Comparison of ENCODE assay signal across 9 cellular contexts in the genomic region with DNA sequence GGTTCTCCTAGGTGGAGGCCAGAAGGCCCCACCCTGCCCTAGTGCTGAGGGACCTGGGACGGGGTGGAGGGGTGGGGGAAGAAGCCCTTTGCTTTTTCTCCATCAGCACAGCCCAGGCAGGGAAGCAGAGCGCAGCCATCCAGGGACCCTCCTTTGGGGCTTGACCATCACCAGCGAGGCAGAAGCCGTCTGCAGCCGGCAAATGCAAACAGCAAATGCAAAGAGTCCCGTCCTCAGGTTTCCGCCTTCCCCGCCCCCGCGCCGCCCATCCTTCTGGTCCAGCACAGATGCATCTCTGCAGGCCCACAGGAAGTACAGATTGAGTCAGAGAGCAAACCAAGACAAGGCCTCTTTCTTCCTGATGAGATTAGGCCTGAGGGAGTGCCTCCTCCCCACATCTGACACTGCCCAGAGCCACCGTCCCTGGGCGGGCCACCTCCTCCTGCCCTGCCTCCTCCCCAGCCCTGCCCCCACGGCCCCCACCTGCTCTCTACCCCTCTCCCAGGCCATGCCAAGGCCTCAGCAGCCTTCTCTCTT. TPM values are rescaled to one million over a fixed set of nuclear protein-coding genes. Genes with fewer than 3 reads are reported as not detected.
DNase-seq lines count a peak whose midpoint lies in the region; ATAC-seq and TF ChIP-seq lines count a peak whose summit lies in the region.
"Had no signal": no experiment of that assay in that cellular context is flagged by ENCODE, and none has a peak within 500 bp of the region (broad histone marks: within the 10 kb centered on the region; RNA-seq: fewer than 3 reads in every experiment).

No MANE protein-coding gene starts in this region.

- H3K36me3 ChIP-seq in PC-3 (ENCODE audit: low read depth, low read length) = no peaks in the 10 kb centered on the region
- H3K36me3 ChIP-seq in naive thymus-derived CD4-positive, alpha-beta T cell (ENCODE audit: control insufficient read depth in 2 of 3, insufficient read depth in 3 of 3, low read length in 3 of 3) = no peaks in the 10 kb centered on the region

- DNase-seq in activated naive CD4-positive, alpha-beta T cell (lab: John Stamatoyannopoulos, UW) = no peak
- DNase-seq in PC-3 (peak; percentile 76), MCF 10A (ENCODE audit: unreplicated experiment) (peak; percentile 31), NCI-H1092 (lab: John Stamatoyannopoulos, UW) (no peak), HuH-7 (ENCODE audit: low spot score) (no peak)
- no peak for DNase-seq in naive thymus-derived CD4-positive, alpha-beta T cell

- intact Hi-C loops in PC-3 (cut with micrococcal nuclease) = no loop called here
- intact Hi-C loops in MCF 10A (cut with micrococcal nuclease) = no loop called here
- intact Hi-C loops in naive thymus-derived CD4-positive, alpha-beta T cell (cut with micrococcal nuclease) = no loop called here

- H3K4me3 Mint-ChIP-seq in activated naive CD4-positive, alpha-beta T cell treated with anti-CD3 and anti-CD28 coated beads, Interleukin-2, amount 50 U/mL, for 24 hours = no peak overlapping the region
- H3K4me3 Mint-ChIP-seq in MCF 10A (ENCODE audit: unreplicated experiment) = no peak overlapping the region
- peak overlapping the region in 2 of 10 donors; percentile 25 to 35 for H3K4me3 Mint-ChIP-seq in naive thymus-derived CD4-positive, alpha-beta T cell

- 0 out of 2 replicates have a peak overlapping the region, but pooled peaks have one; percentile 22 for H2AFZ ChIP-seq in PC-3 (ENCODE audit: low read length)

- peak overlapping the region; percentile 69 for H3K4me2 ChIP-seq in PC-3 (ENCODE audit: low read length)

- no peaks in the 10 kb centered on the region for H3K9me2 ChIP-seq in PC-3 (replicated peaks; ENCODE audit: low read length)

- H3K4me1 ChIP-seq in PC-3 (ENCODE audit: insufficient read depth, low read length) = peaks cover 21% of the 10 kb centered on the region
- H3K4me1 ChIP-seq in naive thymus-derived CD4-positive, alpha-beta T cell (ENCODE audit: control insufficient read depth in 2 of 2, insufficient read depth in 2 of 2, low read length in 2 of 2) = peaks cover 0 to 24% of the 10 kb centered on the region in 2 donors

- CTCF ChIA-PET in PC-3 (lab: Charles Lee) (no interaction called here), MCF 10A (lab: Yijun Ruan, JAX) (no interaction called here)
- CTCF ChIA-PET in naive thymus-derived CD4-positive, alpha-beta T cell (lab: Charles Lee) = no interaction called here

- H3K36me3 Mint-ChIP-seq in activated naive CD4-positive, alpha-beta T cell treated with anti-CD3 and anti-CD28 coated beads, Interleukin-2, amount 50 U/mL, for 24 hours = peaks cover 2% of the 10 kb centered on the region
- no peaks in the 10 kb centered on the region for H3K36me3 Mint-ChIP-seq in MCF 10A (ENCODE audit: insufficient read depth, unreplicated experiment)
- peaks cover 0 to 10% (median 2%) of the 10 kb centered on the region in 5 donors for H3K36me3 Mint-ChIP-seq in naive thymus-derived CD4-positive, alpha-beta T cell

- H3K9me3 ChIP-seq in PC-3 (ENCODE audit: low read length) = no peaks in the 10 kb centered on the region
- H3K9me3 ChIP-seq in naive thymus-derived CD4-positive, alpha-beta T cell (ENCODE audit: control insufficient read depth in 2 of 3, low read length in 3 of 3) = no peaks in the 10 kb centered on the region

- no peaks in the 10 kb centered on the region for H3K9me3 Mint-ChIP-seq in activated naive CD4-positive, alpha-beta T cell treated with anti-CD3 and anti-CD28 coated beads, Interleukin-2, amount 50 U/mL, for 24 hours
- H3K9me3 Mint-ChIP-seq in MCF 10A (ENCODE audit: unreplicated experiment) = no peaks in the 10 kb centered on the region
- H3K9me3 Mint-ChIP-seq in naive thymus-derived CD4-positive, alpha-beta T cell = no peaks in the 10 kb centered on the region

- peak overlapping the region; percentile 14 for H3K27ac ChIP-seq in PC-3 (ENCODE audit: low read length)
- H3K27ac ChIP-seq in naive thymus-derived CD4-positive, alpha-beta T cell (ENCODE audit: low read depth, low read length) = no peak overlapping the region
- H3K27ac ChIP-seq: C4-2B had no signal

- H3K9ac ChIP-seq in PC-3 (ENCODE audit: low read length) = no peak overlapping the region

- no peaks in the 10 kb centered on the region for H3F3A ChIP-seq in PC-3 (ENCODE audit: low read length, unreplicated experiment)

- no peak overlapping the region for H3K4me3 ChIP-seq in PC-3 (ENCODE audit: low read length)
- no peak overlapping the region for H3K4me3 ChIP-seq in naive thymus-derived CD4-positive, alpha-beta T cell (ENCODE audit: low read length)

- BruUV-seq in PC-3 (replicated peaks; lab: Mats Ljungman, UMichigan) = no TSS peak
- no TSS peak for BruUV-seq in MCF 10A (replicated peaks; lab: Mats Ljungman, UMichigan)

- peak overlapping the region; percentile 41 for H3K27ac Mint-ChIP-seq in activated naive CD4-positive, alpha-beta T cell treated with anti-CD3 and anti-CD28 coated beads, Interleukin-2, amount 50 U/mL, for 24 hours
- H3K27ac Mint-ChIP-seq in MCF 10A (ENCODE audit: low read depth, unreplicated experiment) = peak overlapping the region; percentile 91
- H3K27ac Mint-ChIP-seq in naive thymus-derived CD4-positive, alpha-beta T cell = peak overlapping the region in 6 of 9 donors; percentile 47 to 78 (median 64)

- H3K79me2 ChIP-seq in PC-3 (ENCODE audit: low read length) = no peaks in the 10 kb centered on the region

- no peaks in the 10 kb centered on the region for H4K20me1 ChIP-seq in PC-3 (ENCODE audit: low read length)

- POLR2A ChIA-PET in PC-3 (lab: Charles Lee; ENCODE audit: unreplicated experiment) (no interaction called here), MCF 10A (lab: Yijun Ruan, JAX) (no interaction called here)
- POLR2A ChIA-PET in naive thymus-derived CD4-positive, alpha-beta T cell (lab: Charles Lee) = interaction anchor here (0.6 kb wide), 1 partner anchor 113 kb away, joined by 3 read pairs; no protein-coding TSS in a partner anchor

- ATAC-seq in HG02885 (IDR thresholded peaks at IDR 0.05; ENCODE audit: poor library complexity, unreplicated experiment) = peak; percentile 99
- ATAC-seq in PC-3 = peak; percentile 97
- peak; percentile 78 for ATAC-seq in naive thymus-derived CD4-positive, alpha-beta T cell

- peaks cover 54% of the 10 kb centered on the region for H3K4me1 Mint-ChIP-seq in activated naive CD4-positive, alpha-beta T cell treated with anti-CD3 and anti-CD28 coated beads, Interleukin-2, amount 50 U/mL, for 24 hours
- no peaks in the 10 kb centered on the region for H3K4me1 Mint-ChIP-seq in MCF 10A (ENCODE audit: insufficient read depth, unreplicated experiment)
- peaks cover 12 to 57% (median 45%) of the 10 kb centered on the region in 7 donors for H3K4me1 Mint-ChIP-seq in naive thymus-derived CD4-positive, alpha-beta T cell

- no peaks in the 10 kb centered on the region for H3K27me3 Mint-ChIP-seq in activated naive CD4-positive, alpha-beta T cell treated with anti-CD3 and anti-CD28 coated beads, Interleukin-2, amount 50 U/mL, for 24 hours
- no peaks in the 10 kb centered on the region for H3K27me3 Mint-ChIP-seq in MCF 10A (ENCODE audit: insufficient read depth, unreplicated experiment)
- peaks cover 0 to 2% (median 0%) of the 10 kb centered on the region in 5 donors for H3K27me3 Mint-ChIP-seq in naive thymus-derived CD4-positive, alpha-beta T cell

- H3K27me3 ChIP-seq in PC-3 (ENCODE audit: low read length) = no peaks in the 10 kb centered on the region
- no peaks in the 10 kb centered on the region for H3K27me3 ChIP-seq in naive thymus-derived CD4-positive, alpha-beta T cell (ENCODE audit: control insufficient read depth in 2 of 2, insufficient read depth in 2 of 2, low read length in 2 of 2)

- no peak for TF ChIP-seq CTCF in PC-3 (conservative IDR thresholded peaks at IDR 0.05; ENCODE audit: low read depth, low read length)
- no peak for TF ChIP-seq CTCF in MCF 10A (IDR thresholded peaks at IDR 0.05; ENCODE audit: unreplicated experiment)

RNA-seq across cellular contexts. Expression of a gene that starts 23.4 kb away (rescaled TPM):
- total RNA-seq in PC-3 (2014; rRNA removed) (2.2 and 2.8 TPM in 2 replicates), MCF 10A (2022) (3.4 and 3.9 TPM in 2 replicates)
- total RNA-seq in naive thymus-derived CD4-positive, alpha-beta T cell = 1 to 10 TPM; 3.0 to 9.7 (median 7.7) TPM
- 1 to 10 TPM; 6.6 to 9.0 TPM for polyA plus RNA-seq in naive thymus-derived CD4-positive, alpha-beta T cell

RNA-seq across cellular contexts. Expression of a gene that starts 50.0 kb away (rescaled TPM):
- 11.2 and 17.3 TPM in 2 replicates for total RNA-seq in PC-3 (2014; rRNA removed)
- 15.8 and 17.9 TPM in 2 replicates for total RNA-seq in MCF 10A (2022)
- 100 to 1,000 TPM in 1 of 5 experiments, 10 to 100 TPM in 4; 54.1 to 114 (median 79.7) TPM for total RNA-seq in naive thymus-derived CD4-positive, alpha-beta T cell
- polyA plus RNA-seq in naive thymus-derived CD4-positive, alpha-beta T cell = 100 to 1,000 TPM in 1 of 2 donors, 10 to 100 TPM in 1; 57.8 to 107 TPM

Comparison
In these comparisons a context has a peak if more than half of its experiments do, and no peak if none do; other contexts are left out.
1. H3K27ac Mint-ChIP-seq: peak in every context shown above with its lines; median percentile 91 in MCF 10A; 64 in naive thymus-derived CD4-positive, alpha-beta T cell; 41 in activated naive CD4-positive, alpha-beta T cell treated with anti-CD3 and anti-CD28 coated beads, Interleukin-2, amount 50 U/mL, for 24 hours.
2. DNase-seq: peak in PC-3 (single experiment) and MCF 10A (single experiment); none in activated naive CD4-positive, alpha-beta T cell (0 of 4), naive thymus-derived CD4-positive, alpha-beta T cell (0 of 9), NCI-H1092 (single experiment) and HuH-7 (single experiment).
3. Peak in every context shown above with its lines, with median percentiles within 50 percentile points of each other: ATAC-seq.